ENCODE assay signal across 20 cellular contexts in the genomic region with DNA sequence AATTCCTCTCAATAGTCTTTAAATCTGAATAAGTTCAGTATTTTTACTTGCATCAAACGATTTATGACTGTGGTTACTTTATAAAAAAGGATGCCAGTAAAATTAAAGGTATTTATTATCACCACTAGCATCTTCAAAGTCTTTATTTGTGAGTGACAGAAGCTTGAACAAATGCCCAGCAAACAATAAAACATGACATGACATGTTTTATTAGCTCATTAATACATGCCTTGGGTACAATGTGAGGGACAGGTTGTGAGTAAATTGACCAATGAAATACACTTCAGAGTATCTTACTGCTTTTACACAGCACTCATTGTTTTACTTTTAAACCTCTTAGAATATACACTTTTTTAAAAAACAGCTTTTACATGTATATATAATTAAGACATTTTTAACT.
"Had no signal": no experiment of that assay in that cellular context is flagged by ENCODE, and none has a peak within 500 bp of the region (broad histone marks: within the 10 kb centered on the region; RNA-seq: fewer than 3 reads in every experiment).

No MANE protein-coding gene starts in this region.

- H3K4me3 ChIP-seq: esophagus squamous epithelium, neural progenitor cell, right lobe of liver, tibial nerve had no signal

- H3K36me3 ChIP-seq: brain microvascular endothelial cell, esophagus squamous epithelium, neural progenitor cell, right lobe of liver, tibial nerve had no signal

- DNase-seq: activated CD4-positive, CD25-positive, alpha-beta regulatory T cell treated with anti-CD3 and anti-CD28 coated beads, Interleukin-2, amount 50 U/mL, for 72 hours; activated CD8-positive, alpha-beta memory T cell treated with anti-CD3 and anti-CD28 coated beads for 24 hours; activated CD8-positive, alpha-beta memory T cell treated with anti-CD3 and anti-CD28 coated beads, Interleukin-2, amount 50 U/mL, for 48 hours; activated effector memory CD4-positive, alpha-beta T cell treated with Interleukin-2 at 50 U/mL for 16 hours; activated naive CD4-positive, alpha-beta T cell treated with anti-CD3 and anti-CD28 coated beads, Interleukin-2, amount 50 U/mL, for 16 hours; activated T-cell treated with anti-CD3 and anti-CD28 coated beads, Interleukin-2, amount 50 U/mL, for 48 hours; aorta; brain microvascular endothelial cell; cerebellar nuclear complex; cortex of kidney; effector CD8-positive, alpha-beta T cell; esophagus squamous epithelium; mesendoderm; naive thymus-derived CD4-positive, alpha-beta T cell; right lobe of liver; small intestine; stimulated activated CD4-positive, alpha-beta T cell treated with anti-CD3 and anti-CD28 coated beads, Interleukin-15, amount 100 ng/mL, for 24 hours; stimulated activated CD4-positive, alpha-beta T cell treated with anti-CD3 and anti-CD28 coated beads, Interleukin-2, amount 100 ng/mL, for 48 hours had no signal

- H3K27ac ChIP-seq: brain microvascular endothelial cell, esophagus squamous epithelium, neural progenitor cell, tibial nerve had no signal

- H3K4me1 ChIP-seq: esophagus squamous epithelium, neural progenitor cell, tibial nerve had no signal

- H3K9me3 ChIP-seq: esophagus squamous epithelium, right lobe of liver, tibial nerve had no signal
